1 cellular context compared by ENCODE assay signal in genomic region chr10:112956631-112957350, GRCh38.
TF ChIP-seq lines count a peak whose summit lies in the region.

No MANE protein-coding gene starts in this region.

TF ChIP-seq in HEK293, 187 proteins besides CTCF, POLR2A, EP300 and RAD21 (continued from another document):
- TF ChIP-seq ZNF26 (tag by site-specific recombination; IDR thresholded peaks at IDR 0.05) (no peak), ZNF341 (tag by site-specific recombination; IDR thresholded peaks at IDR 0.05; ENCODE audit: low read depth) (peak; percentile 18; the same call in 1 of the 2 replicates), SP2 (tag by site-specific recombination; IDR thresholded peaks at IDR 0.05) (no peak), ZNF76 (tag by site-specific recombination; IDR thresholded peaks at IDR 0.05; ENCODE audit: borderline replicate concordance, low read depth) (no peak), INSM2 (tag by site-specific recombination; IDR thresholded peaks at IDR 0.05) (peak; percentile 80), ZNF654 (tag by site-specific recombination; IDR thresholded peaks at IDR 0.05; ENCODE audit: low read depth) (no peak), ZNF561 (tag by site-specific recombination; IDR thresholded peaks at IDR 0.05; ENCODE audit: borderline replicate concordance) (peak; percentile 53), TRIM28 (IDR thresholded peaks at IDR 0.05; ENCODE audit: borderline replicate concordance, low read length) (peak; percentile 65; the same call in 1 of the 2 replicates), ZBTB20 (tag by site-specific recombination; IDR thresholded peaks at IDR 0.05) (no peak; the same call in 1 of the 2 replicates), ZNF148 (tag by site-specific recombination; IDR thresholded peaks at IDR 0.05; ENCODE audit: borderline replicate concordance) (no peak), ZNF280D (tag by site-specific recombination; IDR thresholded peaks at IDR 0.05) (no peak), ZXDB (tag by site-specific recombination; IDR thresholded peaks at IDR 0.05) (peak; percentile 73), ZNF843 (tag by site-specific recombination; IDR thresholded peaks at IDR 0.05) (peak; percentile 93), ZNF423 (tag by site-specific recombination; IDR thresholded peaks at IDR 0.05) (no peak), ZNF350 (tag by site-specific recombination; IDR thresholded peaks at IDR 0.05) (no peak), ZNF548 (tag by site-specific recombination; IDR thresholded peaks at IDR 0.05) (no peak), ZFHX2 (tag by site-specific recombination; conservative IDR thresholded peaks at IDR 0.05) (no peak), ZNF416 (tag by site-specific recombination; IDR thresholded peaks at IDR 0.05) (no peak), ZNF335 (tag by site-specific recombination; conservative IDR thresholded peaks at IDR 0.05) (0 out of 2 replicates have a peak, but pooled peaks have one; percentile 10), YY2 (tag by site-specific recombination; IDR thresholded peaks at IDR 0.05) (no peak), ZNF791 (tag by site-specific recombination; IDR thresholded peaks at IDR 0.05) (no peak), REPIN1 (tag by site-specific recombination; IDR thresholded peaks at IDR 0.05; ENCODE audit: low read depth) (no peak), ZBTB21 (tag by site-specific recombination; IDR thresholded peaks at IDR 0.05) (no peak), ZBTB17 (tag by site-specific recombination; IDR thresholded peaks at IDR 0.05) (no peak), ZBTB48 (tag by site-specific recombination; IDR thresholded peaks at IDR 0.05) (no peak), PRDM10 (tag by site-specific recombination; IDR thresholded peaks at IDR 0.05) (peak; percentile 9; the same call in 1 of the 2 replicates), ZNF426 (tag by site-specific recombination; IDR thresholded peaks at IDR 0.05) (no peak), ZNF544 (tag by site-specific recombination; IDR thresholded peaks at IDR 0.05) (no peak), ZNF221 (tag by site-specific recombination; IDR thresholded peaks at IDR 0.05; ENCODE audit: borderline replicate concordance) (no peak), ZNF580 (tag by site-specific recombination; IDR thresholded peaks at IDR 0.05) (peak; percentile 68), ZNF660 (tag by site-specific recombination; IDR thresholded peaks at IDR 0.05) (no peak), BCL6B (tag by site-specific recombination; IDR thresholded peaks at IDR 0.05) (no peak), ZBTB7A (tag by site-specific recombination; IDR thresholded peaks at IDR 0.05; ENCODE audit: low read depth) (no peak), ZBTB10 (tag by site-specific recombination; IDR thresholded peaks at IDR 0.05) (no peak), HOXA7 (CRISPR knock-in tag; IDR thresholded peaks at IDR 0.05; ENCODE audit: borderline replicate concordance) (no peak), KLF8 (tag by site-specific recombination; IDR thresholded peaks at IDR 0.05) (no peak), TCF7L2 (IDR thresholded peaks at IDR 0.05; ENCODE audit: borderline replicate concordance, low read depth, low read length) (peak; percentile 77; the same call in 1 of the 2 replicates), ZNF488 (tag by site-specific recombination; IDR thresholded peaks at IDR 0.05) (no peak), ZSCAN30 (tag by site-specific recombination; IDR thresholded peaks at IDR 0.05) (peak; percentile 53; the same call in 1 of the 2 replicates), ZNF184 (tag by site-specific recombination; IDR thresholded peaks at IDR 0.05) (peak; percentile 63; the same call in 1 of the 2 replicates), ZNF521 (tag by site-specific recombination; IDR thresholded peaks at IDR 0.05) (no peak), ZNF138 (tag by site-specific recombination; IDR thresholded peaks at IDR 0.05; ENCODE audit: borderline replicate concordance) (no peak), ZBTB26 (tag by site-specific recombination; optimal IDR thresholded peaks at IDR 0.05) (no peak)
